14 cellular contexts compared by ENCODE assay signal in genomic region chr10:76310681-76311080, GRCh38.
DNase-seq lines count a peak whose midpoint lies in the region; ATAC-seq and TF ChIP-seq lines count a peak whose summit lies in the region.
"Had no signal": no experiment of that assay in that cellular context is flagged by ENCODE, and none has a peak within 500 bp of the region (broad histone marks: within the 10 kb centered on the region; RNA-seq: fewer than 3 reads in every experiment).

No MANE protein-coding gene starts in this region.

- H4K20me1 ChIP-seq in GM23338 (replicated peaks; ENCODE audit: insufficient read depth) (no peaks in the 10 kb centered on the region), hepatocyte (ENCODE audit: insufficient read depth, poor library complexity, severe bottlenecking) (no peaks in the 10 kb centered on the region)

- H3K9me3 ChIP-seq in SK-N-MC (ENCODE audit: low read depth, low read length) = no peaks in the 10 kb centered on the region
- no peaks in the 10 kb centered on the region for H3K9me3 ChIP-seq in hepatocyte (ENCODE audit: low read depth)
- no peaks in the 10 kb centered on the region for H3K9me3 ChIP-seq in tibial artery
- H3K9me3 ChIP-seq: MG63, Peyer's patch had no signal

- intact Hi-C loops in tibial artery (cut with DNase I; ENCODE audit: low total_unique reads) = loop anchor here (10.0 kb wide), 1 partner anchor 84 kb away; no protein-coding TSS in a partner anchor

- H3K9ac ChIP-seq in SK-N-MC (ENCODE audit: insufficient read length) = no peak overlapping the region

- H3K4me1 ChIP-seq in GM23338 (ENCODE audit: insufficient read depth) (peaks cover 7% of the 10 kb centered on the region; the same call in 1 of the 2 replicates), hepatocyte (ENCODE audit: insufficient read depth) (peaks cover 36% of the 10 kb centered on the region), tibial artery (peaks cover 0 to 59% (median 37%) of the 10 kb centered on the region in 4 donors)
- H3K4me1 ChIP-seq: Peyer's patch had no signal

- no peaks in the 10 kb centered on the region for H3K36me3 Mint-ChIP-seq in GM23338 (ENCODE audit: low read depth)
- H3K36me3 Mint-ChIP-seq: CD8-positive, alpha-beta T cell had no signal

- DNase-seq in GM23338 (ENCODE audit: low spot score) (no peak), SK-N-MC (ENCODE audit: low read depth, low spot score) (no peak), hepatocyte (ENCODE audit: low spot score) (no peak), tibial artery (no peak), caudate nucleus (lab: John Stamatoyannopoulos, UW) (no peak), ureter (ENCODE audit: low spot score) (no peak)
- DNase-seq: CD8-positive, alpha-beta T cell; MG63; NCI-H1092 treated with DMSO at 0.1 percent for 48 hours; NCI-H187; NCI-H2171 treated with DMSO at 0.1 percent for 48 hours; Peyer's patch; Right ventricle myocardium superior had no signal

- H3K27me3 ChIP-seq in GM23338 (ENCODE audit: insufficient read depth) = no peaks in the 10 kb centered on the region
- no peaks in the 10 kb centered on the region for H3K27me3 ChIP-seq in hepatocyte
- H3K27me3 ChIP-seq in tibial artery = no peaks in the 10 kb centered on the region
- H3K27me3 ChIP-seq: MG63, Peyer's patch had no signal

- H3K27ac Mint-ChIP-seq in GM23338 = no peak overlapping the region
- H3K27ac Mint-ChIP-seq: CD8-positive, alpha-beta T cell had no signal

- no peak overlapping the region for H3K4me2 ChIP-seq in GM23338
- H3K4me2 ChIP-seq in hepatocyte = no peak overlapping the region

- TF ChIP-seq CTCF in GM23338 (conservative IDR thresholded peaks at IDR 0.05; ENCODE audit: low read depth in 2 of 2) (no peak), hepatocyte (IDR thresholded peaks at IDR 0.05; ENCODE audit: poor library complexity) (no peak), tibial artery (IDR thresholded peaks at IDR 0.05) (no peak)

- H3K4me1 Mint-ChIP-seq in GM23338 = peaks cover 9% of the 10 kb centered on the region

- no peaks in the 10 kb centered on the region for H3F3A ChIP-seq in GM23338 (replicated peaks; ENCODE audit: low read depth)

- no peaks in the 10 kb centered on the region for H3K36me3 ChIP-seq in GM23338 (ENCODE audit: insufficient read depth)
- no peaks in the 10 kb centered on the region for H3K36me3 ChIP-seq in SK-N-MC (ENCODE audit: insufficient read depth, low read length)
- no peaks in the 10 kb centered on the region for H3K36me3 ChIP-seq in hepatocyte (replicated peaks; ENCODE audit: insufficient read depth, low read depth)
- H3K36me3 ChIP-seq in tibial artery = no peaks in the 10 kb centered on the region
- H3K36me3 ChIP-seq: MG63, Peyer's patch had no signal

- no peak for ATAC-seq in GM23338
- no peak for ATAC-seq in HG02798 (IDR thresholded peaks at IDR 0.05; ENCODE audit: poor library complexity, unreplicated experiment)
- ATAC-seq: CD8-positive, alpha-beta T cell had no signal

- no peak overlapping the region for H3K27ac ChIP-seq in GM23338 (ENCODE audit: low read depth)
- H3K27ac ChIP-seq in SK-N-MC = 0 out of 2 replicates have a peak overlapping the region, but pooled peaks have one; percentile 13
- peak overlapping the region; percentile 35 for H3K27ac ChIP-seq in hepatocyte
- H3K27ac ChIP-seq in tibial artery = peak overlapping the region; percentile 64 to 73
- H3K27ac ChIP-seq in caudate nucleus (ENCODE audit: low read depth, low read length) = no peak overlapping the region

- no peak overlapping the region for H3K4me3 ChIP-seq in GM23338
- no peak overlapping the region for H3K4me3 ChIP-seq in SK-N-MC
- no peak overlapping the region for H3K4me3 ChIP-seq in hepatocyte
- H3K4me3 ChIP-seq in tibial artery = no peak overlapping the region
- H3K4me3 ChIP-seq: MG63, Peyer's patch had no signal

- H3K4me3 Mint-ChIP-seq in GM23338 = no peak overlapping the region
- H3K4me3 Mint-ChIP-seq: CD8-positive, alpha-beta T cell had no signal

- peaks cover 10% of the 10 kb centered on the region; the same call in 1 of the 2 replicates for H3K9me2 ChIP-seq in GM23338 (ENCODE audit: insufficient read depth)
- no peaks in the 10 kb centered on the region for H3K9me2 ChIP-seq in hepatocyte (replicated peaks; ENCODE audit: insufficient read depth)

- H3K79me2 ChIP-seq in GM23338 (replicated peaks; ENCODE audit: insufficient read depth) (no peaks in the 10 kb centered on the region), hepatocyte (no peaks in the 10 kb centered on the region)

- no peaks in the 10 kb centered on the region for H3K9me3 Mint-ChIP-seq in GM23338
- H3K9me3 Mint-ChIP-seq: CD8-positive, alpha-beta T cell had no signal

- no peaks in the 10 kb centered on the region for H3K27me3 Mint-ChIP-seq in GM23338 (ENCODE audit: insufficient read depth, low read depth, poor library complexity)

- 0 out of 2 replicates have a peak overlapping the region, but pooled peaks have one; percentile 34 for H2AFZ ChIP-seq in GM23338
- no peak overlapping the region for H2AFZ ChIP-seq in hepatocyte

TF ChIP-seq in GM23338, 12 proteins besides CTCF, POLR2A, EP300 and RAD21:
- TF ChIP-seq STAT1 (IDR thresholded peaks at IDR 0.05; ENCODE audit: unreplicated experiment) (no peak), ZNF331 (CRISPR knock-in tag; IDR thresholded peaks at IDR 0.05; ENCODE audit: low read depth) (no peak), CREB1 (CRISPR knock-in tag; IDR thresholded peaks at IDR 0.05; ENCODE audit: low read depth) (no peak), REST (IDR thresholded peaks at IDR 0.05; ENCODE audit: unreplicated experiment) (no peak), ZNF114 (CRISPR knock-in tag; IDR thresholded peaks at IDR 0.05) (no peak), POLR2AphosphoS5 (IDR thresholded peaks at IDR 0.05; ENCODE audit: low read depth) (no peak), NANOG (IDR thresholded peaks at IDR 0.05; ENCODE audit: borderline replicate concordance) (no peak), JUNB (IDR thresholded peaks at IDR 0.05; ENCODE audit: unreplicated experiment) (no peak)

Comparison
In these comparisons a context has a peak if more than half of its experiments do, and no peak if none do; other contexts are left out.
1. H3K27ac ChIP-seq: peak in SK-N-MC (single experiment), hepatocyte (single experiment) and tibial artery (2 of 2); none in GM23338 (single experiment) and caudate nucleus (single experiment).